Comparison of ENCODE assay signal across 1 cellular context in the genomic region with DNA sequence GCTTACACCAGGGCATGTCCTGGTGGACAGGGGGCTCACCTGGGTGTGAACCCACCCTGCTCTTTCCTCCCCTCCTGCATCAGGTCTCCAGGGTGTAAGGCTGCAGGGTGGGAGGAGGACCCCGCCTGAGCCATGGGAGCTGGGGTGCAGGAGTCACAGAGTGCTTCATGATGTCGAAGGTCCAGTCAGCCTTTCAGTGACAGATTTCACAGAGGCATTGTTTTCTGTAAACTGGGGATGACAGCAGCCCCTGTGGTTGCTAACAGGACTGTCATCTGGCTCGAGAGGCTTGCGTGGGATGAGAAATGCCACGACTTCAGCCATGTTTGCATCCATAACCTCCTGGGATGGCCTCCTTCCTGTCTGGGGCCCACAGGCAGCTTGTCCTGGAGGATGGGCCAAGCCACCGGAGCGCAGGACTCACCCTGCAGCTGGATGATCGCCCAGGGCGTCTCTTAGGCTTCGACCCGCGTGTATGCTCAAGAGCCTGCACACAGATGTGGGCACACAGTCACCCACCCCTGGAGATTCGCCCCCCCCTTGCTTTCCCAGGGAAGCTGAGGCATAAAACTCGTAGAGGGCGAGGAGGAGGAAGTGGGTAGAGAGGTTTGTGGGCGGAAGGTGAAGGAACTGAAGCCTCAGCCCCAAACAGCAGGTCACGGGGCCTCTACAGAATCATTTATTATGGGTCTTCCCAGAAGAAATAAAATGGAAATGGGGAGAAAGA.
TF ChIP-seq lines count a peak whose summit lies in the region.

No MANE protein-coding gene starts in this region.

TF ChIP-seq in GM12878, 131 proteins besides CTCF, POLR2A, EP300 and RAD21 (continued from another document and continues in another):
- no peak for TF ChIP-seq REST (IDR thresholded peaks at IDR 0.05; ENCODE audit: low read depth, low read length)
- no peak for TF ChIP-seq SIN3A (IDR thresholded peaks at IDR 0.05; ENCODE audit: low read depth, low read length)
- no peak for TF ChIP-seq FOXM1 (IDR thresholded peaks at IDR 0.05; ENCODE audit: low read depth, low read length)
- TF ChIP-seq SMAD5 (IDR thresholded peaks at IDR 0.05; ENCODE audit: low read depth): no peak
- TF ChIP-seq NKRF (conservative IDR thresholded peaks at IDR 0.05): no peak
- peak; percentile 77 for TF ChIP-seq IKZF1 (conservative IDR thresholded peaks at IDR 0.05)
- no peak for TF ChIP-seq ZSCAN29 (IDR thresholded peaks at IDR 0.05)
- TF ChIP-seq RELA (IDR thresholded peaks at IDR 0.05; ENCODE audit: borderline replicate concordance, partially characterized antibody): no peak
- TF ChIP-seq CHD1 (IDR thresholded peaks at IDR 0.05; ENCODE audit: low read depth, low read length): no peak
- TF ChIP-seq CBX5 (IDR thresholded peaks at IDR 0.05; ENCODE audit: low read depth): no peak
- no peak for TF ChIP-seq NR2F1 (conservative IDR thresholded peaks at IDR 0.05)
- TF ChIP-seq CHD2 (IDR thresholded peaks at IDR 0.05; ENCODE audit: borderline replicate concordance, low read depth, low read length): no peak
- TF ChIP-seq, protein P1, sequence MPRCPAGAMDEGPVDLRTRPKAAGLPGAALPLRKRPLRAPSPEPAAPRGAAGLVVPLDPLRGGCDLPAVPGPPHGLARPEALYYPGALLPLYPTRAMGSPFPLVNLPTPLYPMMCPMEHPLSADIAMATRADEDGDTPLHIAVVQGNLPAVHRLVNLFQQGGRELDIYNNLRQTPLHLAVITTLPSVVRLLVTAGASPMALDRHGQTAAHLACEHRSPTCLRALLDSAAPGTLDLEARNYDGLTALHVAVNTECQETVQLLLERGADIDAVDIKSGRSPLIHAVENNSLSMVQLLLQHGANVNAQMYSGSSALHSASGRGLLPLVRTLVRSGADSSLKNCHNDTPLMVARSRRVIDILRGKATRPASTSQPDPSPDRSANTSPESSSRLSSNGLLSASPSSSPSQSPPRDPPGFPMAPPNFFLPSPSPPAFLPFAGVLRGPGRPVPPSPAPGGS (IDR thresholded peaks at IDR 0.05; ENCODE audit: borderline replicate concordance, insufficient read depth, low read depth, low read length, poor library complexity, severe bottlenecking): no peak
- peak; percentile 67 for TF ChIP-seq YY1 (IDR thresholded peaks at IDR 0.05; ENCODE audit: low read depth, low read length)
- TF ChIP-seq YBX1 (IDR thresholded peaks at IDR 0.05): no peak
- no peak for TF ChIP-seq SMC3 (IDR thresholded peaks at IDR 0.05; ENCODE audit: borderline replicate concordance, low read length)
- no peak for TF ChIP-seq E2F4 (IDR thresholded peaks at IDR 0.05; ENCODE audit: low read depth, low read length)
- TF ChIP-seq NFIC (IDR thresholded peaks at IDR 0.05; ENCODE audit: low read depth, low read length): no peak
- no peak for TF ChIP-seq ZNF24 (IDR thresholded peaks at IDR 0.05)
- no peak for TF ChIP-seq RBBP5 (conservative IDR thresholded peaks at IDR 0.05)
- TF ChIP-seq ASH2L (IDR thresholded peaks at IDR 0.05; ENCODE audit: borderline replicate concordance, low read depth): no peak
- TF ChIP-seq, protein P2, sequence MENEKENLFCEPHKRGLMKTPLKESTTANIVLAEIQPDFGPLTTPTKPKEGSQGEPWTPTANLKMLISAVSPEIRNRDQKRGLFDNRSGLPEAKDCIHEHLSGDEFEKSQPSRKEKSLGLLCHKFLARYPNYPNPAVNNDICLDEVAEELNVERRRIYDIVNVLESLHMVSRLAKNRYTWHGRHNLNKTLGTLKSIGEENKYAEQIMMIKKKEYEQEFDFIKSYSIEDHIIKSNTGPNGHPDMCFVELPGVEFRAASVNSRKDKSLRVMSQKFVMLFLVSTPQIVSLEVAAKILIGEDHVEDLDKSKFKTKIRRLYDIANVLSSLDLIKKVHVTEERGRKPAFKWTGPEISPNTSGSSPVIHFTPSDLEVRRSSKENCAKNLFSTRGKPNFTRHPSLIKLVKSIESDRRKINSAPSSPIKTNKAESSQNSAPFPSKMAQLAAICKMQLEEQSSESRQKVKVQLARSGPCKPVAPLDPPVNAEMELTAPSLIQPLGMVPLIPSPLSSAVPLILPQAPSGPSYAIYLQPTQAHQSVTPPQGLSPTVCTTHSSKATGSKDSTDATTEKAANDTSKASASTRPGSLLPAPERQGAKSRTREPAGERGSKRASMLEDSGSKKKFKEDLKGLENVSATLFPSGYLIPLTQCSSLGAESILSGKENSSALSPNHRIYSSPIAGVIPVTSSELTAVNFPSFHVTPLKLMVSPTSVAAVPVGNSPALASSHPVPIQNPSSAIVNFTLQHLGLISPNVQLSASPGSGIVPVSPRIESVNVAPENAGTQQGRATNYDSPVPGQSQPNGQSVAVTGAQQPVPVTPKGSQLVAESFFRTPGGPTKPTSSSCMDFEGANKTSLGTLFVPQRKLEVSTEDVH (IDR thresholded peaks at IDR 0.05; ENCODE audit: low read depth, partially characterized antibody): no peak
- TF ChIP-seq ZNF384 (IDR thresholded peaks at IDR 0.05; ENCODE audit: borderline replicate concordance, low read depth, low read length): no peak
- TF ChIP-seq ZBED1 (IDR thresholded peaks at IDR 0.05; ENCODE audit: borderline replicate concordance): no peak
- no peak for TF ChIP-seq RELB (IDR thresholded peaks at IDR 0.05; ENCODE audit: low read depth)
- TF ChIP-seq IRF4 (IDR thresholded peaks at IDR 0.05; ENCODE audit: low read depth, low read length): no peak
- TF ChIP-seq, protein P3, sequence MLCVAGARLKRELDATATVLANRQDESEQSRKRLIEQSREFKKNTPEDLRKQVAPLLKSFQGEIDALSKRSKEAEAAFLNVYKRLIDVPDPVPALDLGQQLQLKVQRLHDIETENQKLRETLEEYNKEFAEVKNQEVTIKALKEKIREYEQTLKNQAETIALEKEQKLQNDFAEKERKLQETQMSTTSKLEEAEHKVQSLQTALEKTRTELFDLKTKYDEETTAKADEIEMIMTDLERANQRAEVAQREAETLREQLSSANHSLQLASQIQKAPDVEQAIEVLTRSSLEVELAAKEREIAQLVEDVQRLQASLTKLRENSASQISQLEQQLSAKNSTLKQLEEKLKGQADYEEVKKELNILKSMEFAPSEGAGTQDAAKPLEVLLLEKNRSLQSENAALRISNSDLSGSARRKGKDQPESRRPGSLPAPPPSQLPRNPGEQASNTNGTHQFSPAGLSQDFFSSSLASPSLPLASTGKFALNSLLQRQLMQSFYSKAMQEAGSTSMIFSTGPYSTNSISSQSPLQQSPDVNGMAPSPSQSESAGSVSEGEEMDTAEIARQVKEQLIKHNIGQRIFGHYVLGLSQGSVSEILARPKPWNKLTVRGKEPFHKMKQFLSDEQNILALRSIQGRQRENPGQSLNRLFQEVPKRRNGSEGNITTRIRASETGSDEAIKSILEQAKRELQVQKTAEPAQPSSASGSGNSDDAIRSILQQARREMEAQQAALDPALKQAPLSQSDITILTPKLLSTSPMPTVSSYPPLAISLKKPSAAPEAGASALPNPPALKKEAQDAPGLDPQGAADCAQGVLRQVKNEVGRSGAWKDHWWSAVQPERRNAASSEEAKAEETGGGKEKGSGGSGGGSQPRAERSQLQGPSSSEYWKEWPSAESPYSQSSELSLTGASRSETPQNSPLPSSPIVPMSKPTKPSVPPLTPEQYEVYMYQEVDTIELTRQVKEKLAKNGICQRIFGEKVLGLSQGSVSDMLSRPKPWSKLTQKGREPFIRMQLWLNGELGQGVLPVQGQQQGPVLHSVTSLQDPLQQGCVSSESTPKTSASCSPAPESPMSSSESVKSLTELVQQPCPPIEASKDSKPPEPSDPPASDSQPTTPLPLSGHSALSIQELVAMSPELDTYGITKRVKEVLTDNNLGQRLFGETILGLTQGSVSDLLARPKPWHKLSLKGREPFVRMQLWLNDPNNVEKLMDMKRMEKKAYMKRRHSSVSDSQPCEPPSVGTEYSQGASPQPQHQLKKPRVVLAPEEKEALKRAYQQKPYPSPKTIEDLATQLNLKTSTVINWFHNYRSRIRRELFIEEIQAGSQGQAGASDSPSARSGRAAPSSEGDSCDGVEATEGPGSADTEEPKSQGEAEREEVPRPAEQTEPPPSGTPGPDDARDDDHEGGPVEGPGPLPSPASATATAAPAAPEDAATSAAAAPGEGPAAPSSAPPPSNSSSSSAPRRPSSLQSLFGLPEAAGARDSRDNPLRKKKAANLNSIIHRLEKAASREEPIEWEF (IDR thresholded peaks at IDR 0.05; ENCODE audit: insufficient replicate concordance, low read depth, low read length): no peak
- TF ChIP-seq KLF5 (IDR thresholded peaks at IDR 0.05; ENCODE audit: partially characterized antibody): no peak
- no peak for TF ChIP-seq KDM1A (IDR thresholded peaks at IDR 0.05; ENCODE audit: borderline replicate concordance)
- no peak for TF ChIP-seq KAT2A (conservative IDR thresholded peaks at IDR 0.05; ENCODE audit: control insufficient read depth, low read depth, low read length)
- no peak for TF ChIP-seq GATAD2B (conservative IDR thresholded peaks at IDR 0.05; ENCODE audit: low read depth)
- TF ChIP-seq TCF12 (IDR thresholded peaks at IDR 0.05; ENCODE audit: low read depth, low read length): no peak
- TF ChIP-seq NRF1 (conservative IDR thresholded peaks at IDR 0.05; ENCODE audit: low read depth, low read length): no peak
- TF ChIP-seq MEF2A (IDR thresholded peaks at IDR 0.05; ENCODE audit: insufficient read depth, low read depth, low read length): no peak
- TF ChIP-seq, protein P4, sequence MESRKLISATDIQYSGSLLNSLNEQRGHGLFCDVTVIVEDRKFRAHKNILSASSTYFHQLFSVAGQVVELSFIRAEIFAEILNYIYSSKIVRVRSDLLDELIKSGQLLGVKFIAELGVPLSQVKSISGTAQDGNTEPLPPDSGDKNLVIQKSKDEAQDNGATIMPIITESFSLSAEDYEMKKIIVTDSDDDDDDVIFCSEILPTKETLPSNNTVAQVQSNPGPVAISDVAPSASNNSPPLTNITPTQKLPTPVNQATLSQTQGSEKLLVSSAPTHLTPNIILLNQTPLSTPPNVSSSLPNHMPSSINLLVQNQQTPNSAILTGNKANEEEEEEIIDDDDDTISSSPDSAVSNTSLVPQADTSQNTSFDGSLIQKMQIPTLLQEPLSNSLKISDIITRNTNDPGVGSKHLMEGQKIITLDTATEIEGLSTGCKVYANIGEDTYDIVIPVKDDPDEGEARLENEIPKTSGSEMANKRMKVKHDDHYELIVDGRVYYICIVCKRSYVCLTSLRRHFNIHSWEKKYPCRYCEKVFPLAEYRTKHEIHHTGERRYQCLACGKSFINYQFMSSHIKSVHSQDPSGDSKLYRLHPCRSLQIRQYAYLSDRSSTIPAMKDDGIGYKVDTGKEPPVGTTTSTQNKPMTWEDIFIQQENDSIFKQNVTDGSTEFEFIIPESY (IDR thresholded peaks at IDR 0.05): no peak
- no peak for TF ChIP-seq SUPT20H (IDR thresholded peaks at IDR 0.05; ENCODE audit: borderline replicate concordance, control insufficient read depth, low read depth, low read length)
- no peak for TF ChIP-seq PAX8 (IDR thresholded peaks at IDR 0.05)
- no peak for TF ChIP-seq BMI1 (IDR thresholded peaks at IDR 0.05; ENCODE audit: borderline replicate concordance)
- no peak for TF ChIP-seq CEBPB (IDR thresholded peaks at IDR 0.05; ENCODE audit: borderline replicate concordance in 1 of 2, low read depth in 2 of 2, low read length in 2 of 2)
